1 cellular context compared by ENCODE assay signal in the genomic region with DNA sequence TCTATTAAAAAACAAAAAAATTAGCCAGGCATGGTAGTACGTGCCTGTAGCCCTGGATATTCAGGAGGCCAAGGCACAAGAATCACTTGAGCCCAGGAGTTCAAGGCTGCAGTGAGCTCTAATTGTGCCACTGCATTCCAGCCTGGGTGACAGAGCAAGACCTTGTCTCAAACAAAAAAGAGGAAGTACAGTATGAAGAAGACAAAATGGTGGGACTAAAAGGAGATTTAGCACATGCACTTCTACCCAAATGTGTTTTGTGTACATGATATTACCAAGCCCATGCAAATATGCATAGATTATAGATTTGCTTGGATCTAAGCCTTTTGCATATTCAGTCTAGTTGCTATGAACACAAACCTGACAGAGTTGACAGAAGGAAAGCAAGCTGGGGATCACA.
A peak's percentile ranks its signal among the peaks of the same experiment; 100 is the strongest.
TF ChIP-seq lines count a peak whose summit lies in the region.

No MANE protein-coding gene starts in this region.

TF ChIP-seq in K562, 482 proteins besides CTCF, POLR2A, EP300 and RAD21:
- TF ChIP-seq CBX2 (IDR thresholded peaks at IDR 0.05; ENCODE audit: insufficient read depth, low read length, poor library complexity, severe bottlenecking) (no peak), BRCA1 (IDR thresholded peaks at IDR 0.05) (no peak), BRCA1 (CRISPR knock-in tag; IDR thresholded peaks at IDR 0.05) (no peak), EHMT2 (IDR thresholded peaks at IDR 0.05) (peak; percentile 72; the same call in 1 of the 2 replicates), OTX1 (CRISPR knock-in tag; IDR thresholded peaks at IDR 0.05) (no peak), ASH1L (IDR thresholded peaks at IDR 0.05; ENCODE audit: borderline replicate concordance, low read depth, partially characterized antibody) (no peak), SPI1 (IDR thresholded peaks at IDR 0.05; ENCODE audit: borderline replicate concordance, low read depth, low read length) (peak; percentile 90), RFX5 (IDR thresholded peaks at IDR 0.05; ENCODE audit: low read depth, low read length) (no peak), ZNF143 (CRISPR knock-in tag; IDR thresholded peaks at IDR 0.05) (no peak), MTA1 (IDR thresholded peaks at IDR 0.05; ENCODE audit: borderline replicate concordance) (no peak), KAT8 (IDR thresholded peaks at IDR 0.05; ENCODE audit: low read depth) (0 out of 2 replicates have a peak, but pooled peaks have one; percentile 20), RCOR1 (IDR thresholded peaks at IDR 0.05; ENCODE audit: borderline replicate concordance in 1 of 2, low read depth in 2 of 2, low read length in 2 of 2) (no peak), NCOA2 (IDR thresholded peaks at IDR 0.05; ENCODE audit: partially characterized antibody in 2 of 2) (no peak), PTTG1 (tag; IDR thresholded peaks at IDR 0.05; ENCODE audit: low read depth) (no peak), HNRNPK (IDR thresholded peaks at IDR 0.05; ENCODE audit: low read depth, low read length, poor library complexity, severe bottlenecking) (no peak), ZNF354B (CRISPR knock-in tag; IDR thresholded peaks at IDR 0.05) (no peak), ZNF766 (CRISPR knock-in tag; conservative IDR thresholded peaks at IDR 0.05) (0 out of 2 replicates have a peak, but pooled peaks have one; percentile 29), HCFC1 (IDR thresholded peaks at IDR 0.05; ENCODE audit: low read depth, low read length) (no peak), SMARCA5 (IDR thresholded peaks at IDR 0.05) (no peak), TEAD1 (CRISPR knock-in tag; IDR thresholded peaks at IDR 0.05) (peak in 1 of 2 experiments; percentile 45; a peak in 1 of 4 replicates), ZNF134 (CRISPR knock-in tag; conservative IDR thresholded peaks at IDR 0.05) (no peak), TEAD2 (tag; IDR thresholded peaks at IDR 0.05) (0 out of 2 replicates have a peak, but pooled peaks have one; percentile 26), RBM17 (IDR thresholded peaks at IDR 0.05; ENCODE audit: borderline replicate concordance, low read depth, low read length) (no peak), SMAD1 (IDR thresholded peaks at IDR 0.05; ENCODE audit: low read depth, low read length, partially characterized antibody) (no peak), TCFL5 (CRISPR knock-in tag; conservative IDR thresholded peaks at IDR 0.05) (no peak), MAZ (CRISPR knock-in tag; conservative IDR thresholded peaks at IDR 0.05 in 1 of 2, IDR thresholded peaks at IDR 0.05 in 1 of 2) (no peak), NCOR1 (IDR thresholded peaks at IDR 0.05) (no peak)
- TF ChIP-seq, protein P1, sequence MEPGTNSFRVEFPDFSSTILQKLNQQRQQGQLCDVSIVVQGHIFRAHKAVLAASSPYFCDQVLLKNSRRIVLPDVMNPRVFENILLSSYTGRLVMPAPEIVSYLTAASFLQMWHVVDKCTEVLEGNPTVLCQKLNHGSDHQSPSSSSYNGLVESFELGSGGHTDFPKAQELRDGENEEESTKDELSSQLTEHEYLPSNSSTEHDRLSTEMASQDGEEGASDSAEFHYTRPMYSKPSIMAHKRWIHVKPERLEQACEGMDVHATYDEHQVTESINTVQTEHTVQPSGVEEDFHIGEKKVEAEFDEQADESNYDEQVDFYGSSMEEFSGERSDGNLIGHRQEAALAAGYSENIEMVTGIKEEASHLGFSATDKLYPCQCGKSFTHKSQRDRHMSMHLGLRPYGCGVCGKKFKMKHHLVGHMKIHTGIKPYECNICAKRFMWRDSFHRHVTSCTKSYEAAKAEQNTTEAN (CRISPR knock-in tag; IDR thresholded peaks at IDR 0.05), result no peak
